ENCODE assay signal across 11 cellular contexts in genomic region chr14:99737451-99737951, GRCh38. TPM values are rescaled to one million over a fixed set of nuclear protein-coding genes. Genes with fewer than 3 reads are reported as not detected.
DNase-seq lines count a peak whose midpoint lies in the region; ATAC-seq and TF ChIP-seq lines count a peak whose summit lies in the region.
"Had no signal": no experiment of that assay in that cellular context is flagged by ENCODE, and none has a peak within 500 bp of the region (broad histone marks: within the 10 kb centered on the region; RNA-seq: fewer than 3 reads in every experiment).

No MANE protein-coding gene starts in this region.

- no peaks in the 10 kb centered on the region for H3K4me1 Mint-ChIP-seq in activated CD8-positive, alpha-beta memory T cell treated with anti-CD3 and anti-CD28 coated beads, Interleukin-2, amount 10 ng/mL, durations not matched to agents 7 days and 5 days
- H3K4me1 Mint-ChIP-seq: CD14-positive monocyte had no signal

- no peak for DNase-seq in activated CD8-positive, alpha-beta memory T cell treated with anti-CD3 and anti-CD28 coated beads, Interleukin-2, amount 10 ng/mL, durations not matched to agents 7 days and 5 days
- no peak for DNase-seq in activated CD8-positive, alpha-beta memory T cell treated with anti-CD3 and anti-CD28 coated beads, Interleukin-2, amount 50 U/mL, for 48 hours
- peak; percentile 50 for DNase-seq in epithelial cell of esophagus (ENCODE audit: low read depth)
- DNase-seq in mesenchymal stem cell, result no peak
- DNase-seq in uterus, result peak in 1 of 2 donors; percentile 53
- DNase-seq in Kasumi-1 (lab: John Stamatoyannopoulos, UW), result no peak
- no peak for DNase-seq in activated naive CD4-positive, alpha-beta T cell treated with Interleukin-2 at 50 U/mL for 16 hours
- no peak for DNase-seq in stimulated activated naive CD8-positive, alpha-beta T cell treated with anti-CD3 and anti-CD28 coated beads, Interleukin-15, Interleukin-2, amounts not matched to agents 100 U/mL and 50 U/mL, for 24 hours
- DNase-seq: SW 1271 had no signal

- no peak overlapping the region for H3K4me3 Mint-ChIP-seq in activated CD8-positive, alpha-beta memory T cell treated with anti-CD3 and anti-CD28 coated beads, Interleukin-2, amount 10 ng/mL, durations not matched to agents 7 days and 5 days

- H2BK15ac ChIP-seq in mesenchymal stem cell (ENCODE audit: low read depth, poor library complexity, severe bottlenecking), result no peak overlapping the region

- H3K79me1 ChIP-seq in mesenchymal stem cell (replicated peaks; ENCODE audit: low read length, poor library complexity, severe bottlenecking), result no peaks in the 10 kb centered on the region

- H3K23ac ChIP-seq in mesenchymal stem cell (ENCODE audit: low read length in 2 of 2), result no peak overlapping the region

- TF ChIP-seq POLR2A in uterus (IDR thresholded peaks at IDR 0.05), result no peak

- H3K4me2 ChIP-seq in mesenchymal stem cell (ENCODE audit: low read length, poor library complexity, severe bottlenecking), result no peak overlapping the region

- peak overlapping the region; percentile 25 for H3K4me3 ChIP-seq in epithelial cell of esophagus (ENCODE audit: low read length)
- H3K4me3 ChIP-seq in mesenchymal stem cell (ENCODE audit: insufficient read depth in 1 of 2, low read depth in 1 of 2, low read length in 2 of 2), result peak overlapping the region in 1 of 2 experiments; percentile 72
- H3K4me3 ChIP-seq in uterus, result peak overlapping the region; percentile 34 to 36

- 92% methylated on average over 26 of the region's 26 CpGs for WGBS in mesenchymal stem cell

- H2AK5ac ChIP-seq in mesenchymal stem cell (ENCODE audit: low read length, severe bottlenecking), result no peak overlapping the region

- no peak overlapping the region for H3K14ac ChIP-seq in mesenchymal stem cell (ENCODE audit: low read length in 2 of 2)

- CTCF ChIA-PET in activated CD8-positive, alpha-beta memory T cell treated with anti-CD3 and anti-CD28 coated beads, Interleukin-2, amount 10 ng/mL, durations not matched to agents 7 days and 5 days (lab: Charles Lee), result no interaction called here

- H3K27me3 ChIP-seq in mesenchymal stem cell (ENCODE audit: control insufficient read depth in 1 of 2, insufficient read depth in 1 of 2, low read length in 2 of 2), result peaks cover 0 to 14% of the 10 kb centered on the region in 2 experiments
- H3K27me3 ChIP-seq in uterus, result no peaks in the 10 kb centered on the region

- no peak overlapping the region for H2BK120ac ChIP-seq in mesenchymal stem cell (ENCODE audit: low read depth, low read length)

- H3K9me3 ChIP-seq in mesenchymal stem cell (ENCODE audit: control insufficient read depth, low read length) (no peaks in the 10 kb centered on the region), uterus (no peaks in the 10 kb centered on the region)

- H2BK5ac ChIP-seq in mesenchymal stem cell (ENCODE audit: low read depth, low read length, poor library complexity, severe bottlenecking), result no peak overlapping the region

- H3K27ac Mint-ChIP-seq in activated CD8-positive, alpha-beta memory T cell treated with anti-CD3 and anti-CD28 coated beads, Interleukin-2, amount 10 ng/mL, durations not matched to agents 7 days and 5 days, result no peak overlapping the region
- H3K27ac Mint-ChIP-seq: CD14-positive monocyte had no signal

- H2BK12ac ChIP-seq in mesenchymal stem cell (ENCODE audit: low read length in 2 of 2), result no peak overlapping the region

- ATAC-seq in activated CD8-positive, alpha-beta memory T cell treated with anti-CD3 and anti-CD28 coated beads, Interleukin-2, amount 10 ng/mL, durations not matched to agents 7 days and 5 days, result peak; percentile 16
- no peak for ATAC-seq in stimulated activated naive CD8-positive, alpha-beta T cell treated with anti-CD3 and anti-CD28 coated beads, Interleukin-15, Interleukin-2, amounts not matched to agents 100 U/mL and 50 U/mL, for 24 hours

- no peaks in the 10 kb centered on the region for H3K9me3 Mint-ChIP-seq in activated CD8-positive, alpha-beta memory T cell treated with anti-CD3 and anti-CD28 coated beads, Interleukin-2, amount 10 ng/mL, durations not matched to agents 7 days and 5 days (ENCODE audit: low read depth)
- H3K9me3 Mint-ChIP-seq: CD14-positive monocyte had no signal

- no peak overlapping the region for H2AFZ ChIP-seq in mesenchymal stem cell (ENCODE audit: low read depth, low read length)

- TF ChIP-seq CTCF in epithelial cell of esophagus (IDR thresholded peaks at IDR 0.05; ENCODE audit: insufficient read depth, low read depth, low read length, missing control alignments) (no peak), uterus (IDR thresholded peaks at IDR 0.05) (no peak)

- peak overlapping the region; percentile 45 for H3K9ac ChIP-seq in mesenchymal stem cell (ENCODE audit: low read length)

- H3K18ac ChIP-seq in mesenchymal stem cell (ENCODE audit: low read depth in 1 of 2, low read length in 2 of 2), result no peak overlapping the region

- no peak overlapping the region for H3K4ac ChIP-seq in mesenchymal stem cell (ENCODE audit: low read depth in 1 of 2, low read length in 2 of 2)

- no peak overlapping the region for H4K8ac ChIP-seq in mesenchymal stem cell (ENCODE audit: low read length)

- H3K27me3 Mint-ChIP-seq in activated CD8-positive, alpha-beta memory T cell treated with anti-CD3 and anti-CD28 coated beads, Interleukin-2, amount 10 ng/mL, durations not matched to agents 7 days and 5 days, result peaks cover 22% of the 10 kb centered on the region

- no peak overlapping the region for H3K27ac ChIP-seq in mesenchymal stem cell (ENCODE audit: low read length, poor library complexity, severe bottlenecking)
- H3K27ac ChIP-seq in uterus, result peak overlapping the region; percentile 7 to 49

- intact Hi-C loops in uterus (cut with DNase I; ENCODE audit: low total_unique reads), result no loop called here

- no peak overlapping the region for H4K91ac ChIP-seq in mesenchymal stem cell (ENCODE audit: low read length)

- H3K36me3 Mint-ChIP-seq in activated CD8-positive, alpha-beta memory T cell treated with anti-CD3 and anti-CD28 coated beads, Interleukin-2, amount 10 ng/mL, durations not matched to agents 7 days and 5 days, result no peaks in the 10 kb centered on the region
- H3K36me3 Mint-ChIP-seq: CD14-positive monocyte had no signal

- peaks cover 5% of the 10 kb centered on the region for H3K4me1 ChIP-seq in mesenchymal stem cell (ENCODE audit: control insufficient read depth, insufficient read depth, low read depth, low read length)
- H3K4me1 ChIP-seq in uterus, result no peaks in the 10 kb centered on the region

- H3K36me3 ChIP-seq in mesenchymal stem cell (ENCODE audit: control insufficient read depth in 1 of 2, insufficient read depth in 2 of 2, low read depth in 1 of 2, low read length in 2 of 2) (no peaks in the 10 kb centered on the region), uterus (no peaks in the 10 kb centered on the region)

RNA-seq across cellular contexts. Expression of gene CYP46A1, which starts 53.4 kb away (rescaled TPM):
- under 1 TPM in 1 of 2 experiments, not detected in 1; 0.15 TPM for total RNA-seq in activated CD8-positive, alpha-beta memory T cell treated with anti-CD3 and anti-CD28 coated beads, Interleukin-2, amount 10 ng/mL, durations not matched to agents 7 days and 5 days
- 0.03 TPM for polyA plus RNA-seq in mesenchymal stem cell (2013, experiment 1 of 2)
- polyA plus RNA-seq in mesenchymal stem cell (2013, experiment 2 of 2), result 0.03 TPM
- total RNA-seq in uterus, result 1 to 10 TPM in 2 of 4 donors, under 1 TPM in 2; 0.26 to 6.4 (median 1.7) TPM
- total RNA-seq: HT-29 had no signal
- polyA plus RNA-seq: CD14-positive monocyte had no signal

RNA-seq across cellular contexts. Expression of gene EML1, which starts 55.7 kb away (rescaled TPM):
- total RNA-seq in activated CD8-positive, alpha-beta memory T cell treated with anti-CD3 and anti-CD28 coated beads, Interleukin-2, amount 10 ng/mL, durations not matched to agents 7 days and 5 days, result not detected
- polyA plus RNA-seq in mesenchymal stem cell (2013, experiment 1 of 2), result 5.9 TPM
- 5.2 TPM for polyA plus RNA-seq in mesenchymal stem cell (2013, experiment 2 of 2)
- 100 to 1,000 TPM in 1 of 4 donors, 10 to 100 TPM in 3; 51.4 to 184 (median 84.4) TPM for total RNA-seq in uterus
- total RNA-seq: HT-29 had no signal
- polyA plus RNA-seq: CD14-positive monocyte had no signal

Comparison
In these comparisons a context has a peak if more than half of its experiments do, and no peak if none do; other contexts are left out.
1. RNA of gene EML1, which starts 55.7 kb away (total RNA-seq): 51.4 to 184 TPM in uterus; not detected in activated CD8-positive, alpha-beta memory T cell treated with anti-CD3 and anti-CD28 coated beads, Interleukin-2, amount 10 ng/mL, durations not matched to agents 7 days and 5 days; every median in the first group is over 10 times any median in the second.